In the genomic region with DNA sequence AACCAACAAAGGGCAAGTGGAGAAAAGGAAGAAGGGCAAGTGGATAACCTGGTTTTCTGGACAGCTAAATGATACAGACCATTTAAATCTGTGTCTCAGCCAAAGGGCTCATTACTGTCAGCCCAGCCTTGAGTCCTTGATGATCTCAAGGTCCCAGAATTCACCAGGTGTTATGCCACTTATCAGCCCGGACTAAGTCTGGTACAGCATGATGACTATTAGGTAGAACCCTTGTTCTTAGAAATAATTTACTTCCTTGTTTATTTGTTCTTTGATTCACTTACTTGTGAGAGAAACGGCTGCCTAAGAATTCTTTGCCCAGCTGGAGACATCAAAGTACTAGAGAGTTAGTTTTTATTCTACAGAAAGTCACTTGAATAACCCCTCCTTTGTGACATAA, we compare ENCODE assay signal across 18 cellular contexts. TPM values are rescaled to one million over a fixed set of nuclear protein-coding genes. Genes with fewer than 3 reads are reported as not detected.
DNase-seq lines count a peak whose midpoint lies in the region; ATAC-seq and TF ChIP-seq lines count a peak whose summit lies in the region.
"Had no signal": no experiment of that assay in that cellular context is flagged by ENCODE, and none has a peak within 500 bp of the region (broad histone marks: within the 10 kb centered on the region; RNA-seq: fewer than 3 reads in every experiment).

No MANE protein-coding gene starts in this region.

- no peaks in the 10 kb centered on the region for H3K79me2 ChIP-seq in GM23338 (replicated peaks; ENCODE audit: insufficient read depth)

- no peaks in the 10 kb centered on the region for H3K36me3 Mint-ChIP-seq in GM23338 (ENCODE audit: low read depth)
- H3K36me3 Mint-ChIP-seq in activated CD8-positive, alpha-beta T cell treated with anti-CD3 and anti-CD28 coated beads, Interleukin-2, amount 10 ng/mL, durations not matched to agents 7 days and 5 days (ENCODE audit: low read depth): no peaks in the 10 kb centered on the region
- H3K36me3 Mint-ChIP-seq: CD8-positive, alpha-beta memory T cell had no signal

- peaks cover 1% of the 10 kb centered on the region for H3K27me3 Mint-ChIP-seq in GM23338 (ENCODE audit: insufficient read depth, low read depth, poor library complexity)
- H3K27me3 Mint-ChIP-seq in activated CD8-positive, alpha-beta T cell treated with anti-CD3 and anti-CD28 coated beads, Interleukin-2, amount 10 ng/mL, durations not matched to agents 7 days and 5 days (ENCODE audit: low read depth): no peaks in the 10 kb centered on the region

- no peak for ATAC-seq in GM23338
- ATAC-seq in activated CD8-positive, alpha-beta T cell treated with anti-CD3 and anti-CD28 coated beads, Interleukin-2, amount 10 ng/mL, durations not matched to agents 7 days and 5 days: no peak
- ATAC-seq: HCT116 had no signal

- H3K4me3 Mint-ChIP-seq in GM23338: no peak overlapping the region
- H3K4me3 Mint-ChIP-seq in activated CD8-positive, alpha-beta T cell treated with anti-CD3 and anti-CD28 coated beads, Interleukin-2, amount 10 ng/mL, durations not matched to agents 7 days and 5 days: no peak overlapping the region
- H3K4me3 Mint-ChIP-seq: CD8-positive, alpha-beta memory T cell had no signal

- H3K36me3 ChIP-seq in GM23338 (ENCODE audit: insufficient read depth): no peaks in the 10 kb centered on the region

- POLR2A ChIA-PET in activated CD8-positive, alpha-beta T cell treated with anti-CD3 and anti-CD28 coated beads, Interleukin-2, amount 10 ng/mL, durations not matched to agents 7 days and 5 days (lab: Charles Lee): no interaction called here

- no peak overlapping the region for H3K4me2 ChIP-seq in GM23338

- DNase-seq in DMS79 treated with DMSO at 0.1 percent for 48 hours (lab: John Stamatoyannopoulos, UW) (peak; percentile 11), DMS79 (lab: John Stamatoyannopoulos, UW) (no peak), GM23338 (ENCODE audit: low spot score) (no peak), kidney tubule cell (ENCODE audit: low spot score) (peak; percentile 62), renal cortical epithelial cell (ENCODE audit: low read depth) (peak; percentile 20), coronary artery (ENCODE audit: low spot score) (no peak)
- DNase-seq in activated CD8-positive, alpha-beta T cell treated with anti-CD3 and anti-CD28 coated beads, Interleukin-2, amount 10 ng/mL, durations not matched to agents 7 days and 5 days: no peak
- DNase-seq in activated naive CD4-positive, alpha-beta T cell treated with Interleukin-2 at 50 U/mL for 16 hours: no peak
- DNase-seq: Caco-2; CD8-positive, alpha-beta memory T cell; DMS 273 treated with DMSO at 0.1 percent for 48 hours; DND-41; GDM1 had no signal

- no peak overlapping the region for H3K27ac Mint-ChIP-seq in GM23338
- H3K27ac Mint-ChIP-seq in activated CD8-positive, alpha-beta T cell treated with anti-CD3 and anti-CD28 coated beads, Interleukin-2, amount 10 ng/mL, durations not matched to agents 7 days and 5 days: no peak overlapping the region
- H3K27ac Mint-ChIP-seq: CD8-positive, alpha-beta memory T cell had no signal

- no peaks in the 10 kb centered on the region for H4K20me1 ChIP-seq in GM23338 (replicated peaks; ENCODE audit: insufficient read depth)

- TF ChIP-seq CTCF in GM23338 (conservative IDR thresholded peaks at IDR 0.05; ENCODE audit: low read depth in 2 of 2) (no peak), coronary artery (IDR thresholded peaks at IDR 0.05) (no peak)

- no peaks in the 10 kb centered on the region for H3K9me3 Mint-ChIP-seq in GM23338
- no peaks in the 10 kb centered on the region for H3K9me3 Mint-ChIP-seq in activated CD8-positive, alpha-beta T cell treated with anti-CD3 and anti-CD28 coated beads, Interleukin-2, amount 10 ng/mL, durations not matched to agents 7 days and 5 days (ENCODE audit: insufficient read depth)
- H3K9me3 Mint-ChIP-seq: CD8-positive, alpha-beta memory T cell had no signal

- no peaks in the 10 kb centered on the region for H3K4me1 ChIP-seq in GM23338 (ENCODE audit: insufficient read depth)
- H3K4me1 ChIP-seq: Caco-2 had no signal

- CTCF ChIA-PET in activated CD8-positive, alpha-beta T cell treated with anti-CD3 and anti-CD28 coated beads, Interleukin-2, amount 10 ng/mL, durations not matched to agents 7 days and 5 days (lab: Charles Lee): no interaction called here

- H3K27ac ChIP-seq in GM23338 (ENCODE audit: low read depth) (no peak overlapping the region), coronary artery (no peak overlapping the region)
- H3K27ac ChIP-seq: 22Rv1, HL-60 had no signal

- H3K9me2 ChIP-seq in GM23338 (ENCODE audit: insufficient read depth): 0 out of 2 replicates have a peak, but pooled peaks cover 3% of the 10 kb centered on the region

- peak overlapping the region; percentile 56; the same call in 1 of the 2 replicates for H2AFZ ChIP-seq in GM23338

- H3F3A ChIP-seq in GM23338 (replicated peaks; ENCODE audit: low read depth): no peaks in the 10 kb centered on the region

- H3K4me3 ChIP-seq in GM23338 (no peak overlapping the region), coronary artery (no peak overlapping the region)

- no peaks in the 10 kb centered on the region for H3K4me1 Mint-ChIP-seq in GM23338
- no peaks in the 10 kb centered on the region for H3K4me1 Mint-ChIP-seq in activated CD8-positive, alpha-beta T cell treated with anti-CD3 and anti-CD28 coated beads, Interleukin-2, amount 10 ng/mL, durations not matched to agents 7 days and 5 days (ENCODE audit: low read depth)
- H3K4me1 Mint-ChIP-seq: CD8-positive, alpha-beta memory T cell had no signal

- H3K27me3 ChIP-seq in GM23338 (ENCODE audit: insufficient read depth): no peaks in the 10 kb centered on the region

TF ChIP-seq in GM23338, 12 proteins besides CTCF, POLR2A, EP300 and RAD21 (continues in another document):
- no peak for TF ChIP-seq ZNF114 (CRISPR knock-in tag; IDR thresholded peaks at IDR 0.05)
- TF ChIP-seq EZH2 (IDR thresholded peaks at IDR 0.05; ENCODE audit: low read depth, unreplicated experiment): no peak
- TF ChIP-seq EZH2phosphoT487 (IDR thresholded peaks at IDR 0.05; ENCODE audit: unreplicated experiment): no peak
- TF ChIP-seq, protein P1, sequence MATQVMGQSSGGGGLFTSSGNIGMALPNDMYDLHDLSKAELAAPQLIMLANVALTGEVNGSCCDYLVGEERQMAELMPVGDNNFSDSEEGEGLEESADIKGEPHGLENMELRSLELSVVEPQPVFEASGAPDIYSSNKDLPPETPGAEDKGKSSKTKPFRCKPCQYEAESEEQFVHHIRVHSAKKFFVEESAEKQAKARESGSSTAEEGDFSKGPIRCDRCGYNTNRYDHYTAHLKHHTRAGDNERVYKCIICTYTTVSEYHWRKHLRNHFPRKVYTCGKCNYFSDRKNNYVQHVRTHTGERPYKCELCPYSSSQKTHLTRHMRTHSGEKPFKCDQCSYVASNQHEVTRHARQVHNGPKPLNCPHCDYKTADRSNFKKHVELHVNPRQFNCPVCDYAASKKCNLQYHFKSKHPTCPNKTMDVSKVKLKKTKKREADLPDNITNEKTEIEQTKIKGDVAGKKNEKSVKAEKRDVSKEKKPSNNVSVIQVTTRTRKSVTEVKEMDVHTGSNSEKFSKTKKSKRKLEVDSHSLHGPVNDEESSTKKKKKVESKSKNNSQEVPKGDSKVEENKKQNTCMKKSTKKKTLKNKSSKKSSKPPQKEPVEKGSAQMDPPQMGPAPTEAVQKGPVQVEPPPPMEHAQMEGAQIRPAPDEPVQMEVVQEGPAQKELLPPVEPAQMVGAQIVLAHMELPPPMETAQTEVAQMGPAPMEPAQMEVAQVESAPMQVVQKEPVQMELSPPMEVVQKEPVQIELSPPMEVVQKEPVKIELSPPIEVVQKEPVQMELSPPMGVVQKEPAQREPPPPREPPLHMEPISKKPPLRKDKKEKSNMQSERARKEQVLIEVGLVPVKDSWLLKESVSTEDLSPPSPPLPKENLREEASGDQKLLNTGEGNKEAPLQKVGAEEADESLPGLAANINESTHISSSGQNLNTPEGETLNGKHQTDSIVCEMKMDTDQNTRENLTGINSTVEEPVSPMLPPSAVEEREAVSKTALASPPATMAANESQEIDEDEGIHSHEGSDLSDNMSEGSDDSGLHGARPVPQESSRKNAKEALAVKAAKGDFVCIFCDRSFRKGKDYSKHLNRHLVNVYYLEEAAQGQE (IDR thresholded peaks at IDR 0.05; ENCODE audit: unreplicated experiment): no peak
- TF ChIP-seq STAT1 (IDR thresholded peaks at IDR 0.05; ENCODE audit: unreplicated experiment): no peak
- TF ChIP-seq JUNB (IDR thresholded peaks at IDR 0.05; ENCODE audit: unreplicated experiment): no peak

RNA-seq across cellular contexts. Expression of a gene that starts 3.5 kb away (rescaled TPM):
- not detected in 2 replicates for total RNA-seq in GM23338 (2014; rRNA removed; shearing (Covaris generic))
- polyA plus RNA-seq in GM23338 (2016; fragmentation: Nextera tagmentation; extraction: Ambion mirVana): not detected in 2 replicates
- total RNA-seq in renal cortical epithelial cell: not detected in 2 replicates
- not detected for total RNA-seq in activated CD8-positive, alpha-beta T cell treated with anti-CD3 and anti-CD28 coated beads, Interleukin-2, amount 10 ng/mL, durations not matched to agents 7 days and 5 days
- total RNA-seq: A673; Caco-2; CD8-positive, alpha-beta memory T cell had no signal
- polyA plus RNA-seq: BJ; CD8-positive, alpha-beta memory T cell had no signal

RNA-seq across cellular contexts. Expression of a gene that starts 8.3 kb away (rescaled TPM):
- not detected in 2 replicates for total RNA-seq in GM23338 (2014; rRNA removed; shearing (Covaris generic))
- polyA plus RNA-seq in GM23338 (2016; fragmentation: Nextera tagmentation; extraction: Ambion mirVana): not detected in 2 replicates
- 6.4 and 6.7 TPM in 2 replicates for total RNA-seq in renal cortical epithelial cell
- not detected for total RNA-seq in activated CD8-positive, alpha-beta T cell treated with anti-CD3 and anti-CD28 coated beads, Interleukin-2, amount 10 ng/mL, durations not matched to agents 7 days and 5 days
- total RNA-seq: A673; Caco-2; CD8-positive, alpha-beta memory T cell had no signal
- polyA plus RNA-seq: BJ; CD8-positive, alpha-beta memory T cell had no signal

RNA-seq across cellular contexts. Expression of a gene that starts 48.6 kb away (rescaled TPM):
- total RNA-seq in GM23338 (2014; rRNA removed; shearing (Covaris generic)): not detected in 2 replicates
- polyA plus RNA-seq in GM23338 (2016; fragmentation: Nextera tagmentation; extraction: Ambion mirVana): not detected in 2 replicates
- total RNA-seq in renal cortical epithelial cell: not detected in 2 replicates
- not detected for total RNA-seq in activated CD8-positive, alpha-beta T cell treated with anti-CD3 and anti-CD28 coated beads, Interleukin-2, amount 10 ng/mL, durations not matched to agents 7 days and 5 days
- total RNA-seq: A673; Caco-2; CD8-positive, alpha-beta memory T cell had no signal
- polyA plus RNA-seq: BJ; CD8-positive, alpha-beta memory T cell had no signal

RNA-seq across cellular contexts. Expression of a gene that starts 50.3 kb away (rescaled TPM):
- total RNA-seq in GM23338 (2014; rRNA removed; shearing (Covaris generic)): not detected in 2 replicates
- not detected in 2 replicates for polyA plus RNA-seq in GM23338 (2016; fragmentation: Nextera tagmentation; extraction: Ambion mirVana)
- total RNA-seq in renal cortical epithelial cell: 21.7 TPM in 1 of 2 replicates, not detected in the other
- not detected for total RNA-seq in activated CD8-positive, alpha-beta T cell treated with anti-CD3 and anti-CD28 coated beads, Interleukin-2, amount 10 ng/mL, durations not matched to agents 7 days and 5 days
- total RNA-seq: A673; Caco-2; CD8-positive, alpha-beta memory T cell had no signal
- polyA plus RNA-seq: BJ; CD8-positive, alpha-beta memory T cell had no signal

Comparison
In these comparisons a context has a peak if more than half of its experiments do, and no peak if none do; other contexts are left out.
1. DNase-seq: peak in DMS79 treated with DMSO at 0.1 percent for 48 hours (single experiment), kidney tubule cell (single experiment) and renal cortical epithelial cell (single experiment); none in DMS79 (single experiment), GM23338 (single experiment), activated CD8-positive, alpha-beta T cell treated with anti-CD3 and anti-CD28 coated beads, Interleukin-2, amount 10 ng/mL, durations not matched to agents 7 days and 5 days (single experiment), activated naive CD4-positive, alpha-beta T cell treated with Interleukin-2 at 50 U/mL for 16 hours (single experiment) and coronary artery (single experiment).